In genomic region chr1:157910270-157910669, GRCh38 we compare ENCODE assay signal across 11 cellular contexts.
"Had no signal": no experiment of that assay in that cellular context is flagged by ENCODE, and none has a peak within 500 bp of the region (broad histone marks: within the 10 kb centered on the region; RNA-seq: fewer than 3 reads in every experiment).

No MANE protein-coding gene starts in this region.

- H3K27ac ChIP-seq: GM23248 had no signal

- H3K4me3 ChIP-seq: GM23248, GM23338, HAP-1 had no signal

- DNase-seq: GM23248, GOT3, H7, H9, HCEC 1CT, HFFc6 had no signal

- FAIRE-seq: H1, H54 had no signal

- H2AFZ ChIP-seq: GM23248, GM23338 had no signal

- H3K9ac ChIP-seq: GM23248 had no signal

- ATAC-seq: GM23338, HCT116 had no signal

- H3K4me1 ChIP-seq: HAP-1 had no signal

- H3K36me3 ChIP-seq: HAP-1 had no signal

- H3K9me3 ChIP-seq: HAP-1 had no signal

- H3K4me2 ChIP-seq: GM23338 had no signal
